ENCODE assay signal across 8 cellular contexts in the genomic region with DNA sequence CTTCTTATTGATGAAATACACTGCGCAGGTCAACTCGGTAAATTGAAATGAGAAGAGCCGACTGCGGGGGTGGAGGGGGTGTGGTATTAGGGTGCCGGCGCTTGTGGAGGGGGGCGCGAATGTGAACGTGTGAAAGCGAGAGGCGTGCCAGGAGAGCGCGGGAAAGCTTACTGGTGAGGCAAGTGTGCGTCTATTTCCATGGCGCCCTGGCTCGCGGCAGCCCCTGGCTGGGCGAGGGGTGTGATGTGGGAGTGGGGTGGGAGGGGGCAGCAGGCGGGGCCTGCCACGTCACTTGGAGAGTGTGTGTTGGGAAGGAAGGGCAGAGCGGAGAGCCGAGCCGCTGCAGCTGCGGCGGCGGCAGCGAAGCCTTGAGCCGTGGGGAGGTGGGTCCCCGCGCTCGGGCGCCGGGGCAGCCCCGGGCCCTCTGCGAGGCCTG.
A peak's percentile ranks its signal among the peaks of the same experiment; 100 is the strongest.
DNase-seq lines count a peak whose midpoint lies in the region; ATAC-seq lines count a peak whose summit lies in the region.

No MANE protein-coding gene starts in this region.

- peaks cover 4% of the 10 kb centered on the region for H3K36me3 Mint-ChIP-seq in stimulated activated effector memory CD8-positive, alpha-beta T cell treated with anti-CD3 and anti-CD28 coated beads, Interleukin-12 subunit alpha, Interleukin-12 subunit beta, amount 100 ng/mL, for 72 hours

- H3K9me3 Mint-ChIP-seq in stimulated activated effector memory CD8-positive, alpha-beta T cell treated with anti-CD3 and anti-CD28 coated beads, Interleukin-12 subunit alpha, Interleukin-12 subunit beta, amount 100 ng/mL, for 72 hours: no peaks in the 10 kb centered on the region

- peak overlapping the region; percentile 60 for H3K9ac ChIP-seq in iPS-15b (ENCODE audit: low read depth, low read length)

- DNase-seq in DMS 273 (lab: John Stamatoyannopoulos, UW; ENCODE audit: unreplicated experiment): peak; percentile 6
- no peak for DNase-seq in DMS 273 treated with DMSO at 0.1 percent for 48 hours (lab: John Stamatoyannopoulos, UW)
- DNase-seq in activated CD4-positive, alpha-beta T cell treated with anti-CD3 and anti-CD28 coated beads, Interleukin-2, amount 50 U/mL, for 4 hours: peak; percentile 9 to 12
- no peak for DNase-seq in stimulated activated effector memory CD8-positive, alpha-beta T cell treated with anti-CD3 and anti-CD28 coated beads, Interleukin-12 subunit alpha, Interleukin-12 subunit beta, amount 100 ng/mL, for 72 hours (ENCODE audit: low spot score in 2 of 2)
- no peak for DNase-seq in activated CD8-positive, alpha-beta memory T cell treated with anti-CD3 and anti-CD28 coated beads, Interleukin-2, amount 50 U/mL, for 4 hours
- no peak for DNase-seq in mesenteric fat pad (ENCODE audit: low spot score)

- peaks cover 51% of the 10 kb centered on the region for H3K27me3 ChIP-seq in iPS-15b (ENCODE audit: control insufficient read depth, insufficient read depth, low read length)

- H3K36me3 ChIP-seq in iPS-15b (ENCODE audit: control insufficient read depth, insufficient read depth, low read length): no peaks in the 10 kb centered on the region

- H3K4me1 ChIP-seq in iPS-15b (ENCODE audit: control insufficient read depth, insufficient read depth, low read length): no peaks in the 10 kb centered on the region

- no peak for ATAC-seq in stimulated activated effector memory CD8-positive, alpha-beta T cell treated with anti-CD3 and anti-CD28 coated beads, Interleukin-12 subunit alpha, Interleukin-12 subunit beta, amount 100 ng/mL, for 72 hours
- ATAC-seq in HG03039 (IDR thresholded peaks at IDR 0.05; ENCODE audit: unreplicated experiment): no peak

- H3K4me3 ChIP-seq in iPS-15b (ENCODE audit: low read depth, low read length): peak overlapping the region; percentile 74

- H3K4me1 Mint-ChIP-seq in stimulated activated effector memory CD8-positive, alpha-beta T cell treated with anti-CD3 and anti-CD28 coated beads, Interleukin-12 subunit alpha, Interleukin-12 subunit beta, amount 100 ng/mL, for 72 hours: peaks cover 43% of the 10 kb centered on the region

- H3K27ac Mint-ChIP-seq in stimulated activated effector memory CD8-positive, alpha-beta T cell treated with anti-CD3 and anti-CD28 coated beads, Interleukin-12 subunit alpha, Interleukin-12 subunit beta, amount 100 ng/mL, for 72 hours: no peak overlapping the region

- no peaks in the 10 kb centered on the region for H3K9me3 ChIP-seq in iPS-15b (ENCODE audit: control insufficient read depth, insufficient read depth, low read length)

- peak overlapping the region; percentile 69 for H3K4me3 Mint-ChIP-seq in stimulated activated effector memory CD8-positive, alpha-beta T cell treated with anti-CD3 and anti-CD28 coated beads, Interleukin-12 subunit alpha, Interleukin-12 subunit beta, amount 100 ng/mL, for 72 hours

Comparison
In these comparisons a context has a peak if more than half of its experiments do, and no peak if none do; other contexts are left out.
1. DNase-seq: peak in DMS 273 (single experiment) and activated CD4-positive, alpha-beta T cell treated with anti-CD3 and anti-CD28 coated beads, Interleukin-2, amount 50 U/mL, for 4 hours (2 of 2); none in DMS 273 treated with DMSO at 0.1 percent for 48 hours (single experiment), stimulated activated effector memory CD8-positive, alpha-beta T cell treated with anti-CD3 and anti-CD28 coated beads, Interleukin-12 subunit alpha, Interleukin-12 subunit beta, amount 100 ng/mL, for 72 hours (0 of 2), activated CD8-positive, alpha-beta memory T cell treated with anti-CD3 and anti-CD28 coated beads, Interleukin-2, amount 50 U/mL, for 4 hours (single experiment) and mesenteric fat pad (single experiment).